8 cellular contexts compared by ENCODE assay signal in the genomic region with DNA sequence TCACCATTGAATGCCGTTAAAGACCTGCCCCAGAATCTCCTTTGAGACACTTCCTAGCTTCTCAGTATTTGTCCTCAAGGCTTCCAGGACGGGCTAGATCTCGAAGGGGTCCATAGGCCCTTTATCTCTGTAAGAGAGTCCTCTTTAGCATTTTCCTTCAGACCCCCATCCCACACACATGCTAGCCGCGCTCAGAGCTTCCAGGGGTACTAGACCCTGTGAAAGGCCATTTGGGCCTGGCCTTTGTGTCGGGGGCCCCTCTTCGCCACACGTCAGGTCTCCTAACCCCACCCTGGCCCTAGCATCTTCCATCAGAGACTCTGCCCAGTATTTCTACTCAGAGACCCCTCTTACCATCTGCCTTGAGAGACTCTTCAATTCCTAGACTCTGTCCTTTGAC. TPM values are rescaled to one million over a fixed set of nuclear protein-coding genes. Genes with fewer than 3 reads are reported as not detected.
DNase-seq lines count a peak whose midpoint lies in the region; ATAC-seq and TF ChIP-seq lines count a peak whose summit lies in the region.

No MANE protein-coding gene starts in this region.

- no peaks in the 10 kb centered on the region for H3K27me3 Mint-ChIP-seq in chondrocyte (ENCODE audit: low read depth)

- peaks cover 73% of the 10 kb centered on the region for H3K4me1 Mint-ChIP-seq in chondrocyte (ENCODE audit: low read depth)

- CTCF ChIA-PET in AG04449 (lab: Yijun Ruan, JAX), result interaction anchor here (1.1 to 1.4 kb wide), 2 partner anchors 190 to 329 kb away, joined by 6 to 8 read pairs; no protein-coding TSS in a partner anchor

- H3K27ac ChIP-seq in KOPT-K1 (ENCODE audit: low read depth, low read length, poor library complexity, severe bottlenecking) (peak overlapping the region; percentile 93), muscle layer of duodenum (ENCODE audit: low read length) (peak overlapping the region; percentile 86)

- H3K9me3 ChIP-seq in KOPT-K1 (ENCODE audit: insufficient read depth, low read length, poor library complexity, severe bottlenecking) (no peaks in the 10 kb centered on the region), muscle layer of duodenum (ENCODE audit: control insufficient read depth in 1 of 2, low read length in 2 of 2) (no peaks in the 10 kb centered on the region)

- POLR2A ChIA-PET in AG04449 (lab: Yijun Ruan, JAX), result interaction anchor here (0.8 to 1.0 kb wide), 2 partner anchors 188 to 328 kb away, joined by 3 read pairs; no protein-coding TSS in a partner anchor

- H3K36me3 ChIP-seq in KOPT-K1 (ENCODE audit: insufficient read depth, low read length), result peaks cover 40% of the 10 kb centered on the region
- H3K36me3 ChIP-seq in muscle layer of duodenum (ENCODE audit: control insufficient read depth in 1 of 2, insufficient read depth in 2 of 2, low read length in 2 of 2), result peaks cover 9 to 11% of the 10 kb centered on the region in 2 donors

- no peak for TF ChIP-seq CTCF in AG04449 (IDR thresholded peaks at IDR 0.05; ENCODE audit: insufficient read depth, low read length, missing control alignments)
- no peak for TF ChIP-seq CTCF in chondrocyte (IDR thresholded peaks at IDR 0.05)

- DNase-seq in AG04449 (ENCODE audit: low read depth, low spot score), result no peak
- DNase-seq in chondrocyte (ENCODE audit: low spot score), result peak; percentile 52
- DNase-seq in epidermal melanocyte (ENCODE audit: insufficient read length, low spot score), result no peak
- DNase-seq in sciatic nerve (ENCODE audit: low spot score), result no peak

- H3K4me1 ChIP-seq in muscle layer of duodenum (ENCODE audit: control insufficient read depth in 1 of 2, insufficient read depth in 2 of 2, low read length in 2 of 2), result peaks cover 9 to 66% of the 10 kb centered on the region in 2 donors

- H3K4me3 ChIP-seq in AG04449 (ENCODE audit: low read depth, low read length) (peak overlapping the region; percentile 72), muscle layer of duodenum (ENCODE audit: low read depth in 1 of 2, low read length in 2 of 2) (peak overlapping the region; percentile 71 to 83)

- H3K4me3 Mint-ChIP-seq in chondrocyte (ENCODE audit: unreplicated experiment), result peak overlapping the region; percentile 98

- intact Hi-C loops in sciatic nerve (cut with DNase I), result loop anchor here (10.0 kb wide), 1 partner anchor 330 kb away; no protein-coding TSS in a partner anchor

- no peaks in the 10 kb centered on the region for H3K27me3 ChIP-seq in muscle layer of duodenum (ENCODE audit: low read depth, low read length)

- peak overlapping the region; percentile 99 for H3K27ac Mint-ChIP-seq in chondrocyte (ENCODE audit: unreplicated experiment)

- H3K9me3 Mint-ChIP-seq in chondrocyte (ENCODE audit: low read depth), result no peaks in the 10 kb centered on the region

- peaks cover 22% of the 10 kb centered on the region for H3K36me3 Mint-ChIP-seq in chondrocyte (ENCODE audit: low read depth)

- ATAC-seq in GM21390 (IDR thresholded peaks at IDR 0.05; ENCODE audit: unreplicated experiment) (no peak), sciatic nerve (no peak), HG02642 (IDR thresholded peaks at IDR 0.05; ENCODE audit: poor library complexity, unreplicated experiment) (no peak)

RNA-seq across cellular contexts. Expression of a gene that starts 0.8 kb away (rescaled TPM):
- total RNA-seq in chondrocyte, result 299 to 312 TPM (median 311 TPM) in 3 replicates
- total RNA-seq in sciatic nerve, result 165 TPM

RNA-seq across cellular contexts. Expression of a gene that starts 24.1 kb away (rescaled TPM):
- total RNA-seq in chondrocyte (172 to 183 TPM (median 179 TPM) in 3 replicates), sciatic nerve (55.9 TPM)

RNA-seq across cellular contexts. Expression of a gene that starts 38.4 kb away (rescaled TPM):
- total RNA-seq in chondrocyte, result 151 to 189 TPM (median 157 TPM) in 3 replicates
- 81.0 TPM for total RNA-seq in sciatic nerve

RNA-seq across cellular contexts. Expression of a gene that starts 49.4 kb away (rescaled TPM):
- total RNA-seq in chondrocyte, result 29.0 to 36.3 TPM (median 29.6 TPM) in 3 replicates
- total RNA-seq in sciatic nerve, result 27.4 TPM

RNA-seq across cellular contexts. Expression of a gene that starts 49.9 kb away (rescaled TPM):
- 60.7 to 65.4 TPM (median 60.8 TPM) in 3 replicates for total RNA-seq in chondrocyte
- 29.5 TPM for total RNA-seq in sciatic nerve
